In genomic region chr1:37892151-37893047, GRCh38 we compare ENCODE assay signal across 1 cellular context.
TF ChIP-seq lines count a peak whose summit lies in the region.

No MANE protein-coding gene starts in this region.

TF ChIP-seq in WTC11, 78 proteins besides CTCF, POLR2A, EP300 and RAD21 (continued from another document):
- TF ChIP-seq E2F4 (CRISPR knock-in tag; IDR thresholded peaks at IDR 0.05; ENCODE audit: borderline replicate concordance, low read depth): no peak
- TF ChIP-seq KAT7 (CRISPR knock-in tag; IDR thresholded peaks at IDR 0.05; ENCODE audit: borderline replicate concordance): no peak
- TF ChIP-seq USF2 (CRISPR knock-in tag; IDR thresholded peaks at IDR 0.05): no peak
- no peak for TF ChIP-seq GABPB1 (CRISPR knock-in tag; IDR thresholded peaks at IDR 0.05)
- TF ChIP-seq PRDM15 (CRISPR knock-in tag; IDR thresholded peaks at IDR 0.05): no peak
- no peak for TF ChIP-seq FOXJ3 (CRISPR knock-in tag; IDR thresholded peaks at IDR 0.05; ENCODE audit: borderline replicate concordance)
- TF ChIP-seq ZNF138 (CRISPR knock-in tag; conservative IDR thresholded peaks at IDR 0.05): no peak
- TF ChIP-seq CDX4 (CRISPR knock-in tag; IDR thresholded peaks at IDR 0.05; ENCODE audit: borderline replicate concordance): no peak
